In the genomic region with DNA sequence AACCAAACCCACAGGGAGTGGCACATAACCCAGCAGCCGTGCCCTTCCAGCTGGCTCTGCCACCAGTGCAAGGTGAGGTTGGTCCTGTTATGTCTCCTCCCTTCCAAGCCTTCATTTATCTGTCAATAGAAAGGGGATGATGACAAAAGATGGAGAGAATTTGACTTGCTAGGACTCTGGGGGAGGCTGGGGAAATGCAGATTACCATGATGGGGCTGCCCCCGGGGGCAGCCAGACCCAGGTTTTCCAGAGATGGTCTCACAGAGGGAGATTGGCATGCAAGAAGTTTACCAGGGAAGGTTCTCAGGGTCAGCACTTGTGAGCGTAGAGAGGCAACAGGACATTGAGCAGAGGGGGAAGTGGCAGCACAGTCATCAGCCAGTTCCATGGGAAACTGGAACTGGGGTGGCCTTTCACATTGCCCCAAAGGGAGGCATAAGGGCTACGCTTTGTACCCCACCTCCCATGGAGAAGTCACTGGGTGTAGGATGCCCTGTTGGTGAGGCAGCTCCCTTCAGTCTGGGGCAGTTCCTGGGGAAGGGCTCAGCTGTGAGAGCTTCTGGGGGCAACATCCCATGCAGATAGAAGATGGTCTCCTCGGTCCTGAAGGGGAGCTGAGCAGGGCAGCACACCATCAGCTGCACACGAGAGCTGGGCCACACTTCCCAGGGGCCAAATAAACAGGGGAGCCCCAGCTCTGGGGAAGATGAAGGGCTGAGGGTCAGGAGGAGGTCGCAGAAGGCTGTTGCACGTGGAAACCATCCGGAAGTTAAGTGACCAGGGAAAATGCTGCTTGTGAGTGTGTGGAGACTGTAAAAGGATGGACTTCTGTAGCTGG, we compare ENCODE assay signal across 20 cellular contexts.
DNase-seq lines count a peak whose midpoint lies in the region; ATAC-seq and TF ChIP-seq lines count a peak whose summit lies in the region.
"Had no signal": no experiment of that assay in that cellular context is flagged by ENCODE, and none has a peak within 500 bp of the region (broad histone marks: within the 10 kb centered on the region; RNA-seq: fewer than 3 reads in every experiment).

No MANE protein-coding gene starts in this region.

- no peak for TF ChIP-seq POLR2A in esophagus muscularis mucosa (IDR thresholded peaks at IDR 0.05; ENCODE audit: low read depth)

- H3K9me3 ChIP-seq in esophagus muscularis mucosa (no peaks in the 10 kb centered on the region), right cardiac atrium (ENCODE audit: control insufficient read depth, low read length) (no peaks in the 10 kb centered on the region)
- H3K9me3 ChIP-seq: ascending aorta, HAP-1 had no signal

- no peak overlapping the region for H3K4me3 Mint-ChIP-seq in natural killer cell treated with Interleukin-12 subunit alpha and Interleukin-12 subunit beta and Interleukin-15 and Interleukin-18, amount 100 ng/mL, for 72 hours
- no peak overlapping the region for H3K4me3 Mint-ChIP-seq in natural killer cell
- peak overlapping the region; percentile 76 to 81 for H3K4me3 Mint-ChIP-seq in activated T-cell treated with anti-CD3 and anti-CD28 coated beads, Interleukin-2, amount 50 U/mL, for 72 hours
- H3K4me3 Mint-ChIP-seq: IgD-negative memory B cell, naive B cell had no signal

- H3K4me1 ChIP-seq in esophagus muscularis mucosa (no peaks in the 10 kb centered on the region), right cardiac atrium (ENCODE audit: control insufficient read depth, insufficient read depth, low read length) (no peaks in the 10 kb centered on the region)
- H3K4me1 ChIP-seq: ascending aorta had no signal

- H3K27ac ChIP-seq in esophagus muscularis mucosa (replicated peaks in 1 of 4) (no peak overlapping the region), substantia nigra (ENCODE audit: low read depth, low read length, poor library complexity, severe bottlenecking) (no peak overlapping the region), right cardiac atrium (ENCODE audit: low read length) (no peak overlapping the region)
- H3K27ac ChIP-seq: ascending aorta, dorsolateral prefrontal cortex, HL-60 had no signal

- no peak for TF ChIP-seq CTCF in natural killer cell (IDR thresholded peaks at IDR 0.05)
- no peak for TF ChIP-seq CTCF in esophagus muscularis mucosa (IDR thresholded peaks at IDR 0.05)

- WGBS in esophagus muscularis mucosa, result 62% methylated on average over 7 of the region's 9 CpGs
- 70% methylated on average over 9 of the region's 9 CpGs for WGBS in right cardiac atrium

- H3K36me3 Mint-ChIP-seq in natural killer cell treated with Interleukin-12 subunit alpha and Interleukin-12 subunit beta and Interleukin-15 and Interleukin-18, amount 100 ng/mL, for 72 hours, result no peaks in the 10 kb centered on the region
- H3K36me3 Mint-ChIP-seq in natural killer cell, result no peaks in the 10 kb centered on the region
- peaks cover 2% of the 10 kb centered on the region in 2 donors for H3K36me3 Mint-ChIP-seq in activated T-cell treated with anti-CD3 and anti-CD28 coated beads, Interleukin-2, amount 50 U/mL, for 72 hours (ENCODE audit: insufficient read depth in 2 of 2)
- H3K36me3 Mint-ChIP-seq: IgD-negative memory B cell, naive B cell had no signal

- peaks cover 0 to 9% of the 10 kb centered on the region in 2 donors for H3K27me3 Mint-ChIP-seq in natural killer cell treated with Interleukin-12 subunit alpha and Interleukin-12 subunit beta and Interleukin-15 and Interleukin-18, amount 100 ng/mL, for 72 hours
- H3K27me3 Mint-ChIP-seq in natural killer cell (ENCODE audit: low read depth in 2 of 2), result peaks cover 0 to 4% of the 10 kb centered on the region in 2 donors
- no peaks in the 10 kb centered on the region for H3K27me3 Mint-ChIP-seq in activated T-cell treated with anti-CD3 and anti-CD28 coated beads, Interleukin-2, amount 50 U/mL, for 72 hours (ENCODE audit: low read depth)
- H3K27me3 Mint-ChIP-seq: naive B cell had no signal

- H3K4me1 Mint-ChIP-seq in natural killer cell treated with Interleukin-12 subunit alpha and Interleukin-12 subunit beta and Interleukin-15 and Interleukin-18, amount 100 ng/mL, for 72 hours (ENCODE audit: low read depth in 2 of 2), result peaks cover 20% of the 10 kb centered on the region in 2 donors
- peaks cover 10 to 36% of the 10 kb centered on the region in 2 donors for H3K4me1 Mint-ChIP-seq in natural killer cell
- H3K4me1 Mint-ChIP-seq in activated T-cell treated with anti-CD3 and anti-CD28 coated beads, Interleukin-2, amount 50 U/mL, for 72 hours (ENCODE audit: low read depth), result peaks cover 77% of the 10 kb centered on the region

- no peaks in the 10 kb centered on the region for H3K27me3 ChIP-seq in esophagus muscularis mucosa
- H3K27me3 ChIP-seq in right cardiac atrium (ENCODE audit: control insufficient read depth, insufficient read depth), result no peaks in the 10 kb centered on the region
- H3K27me3 ChIP-seq: ascending aorta had no signal

- TF ChIP-seq EP300 in esophagus muscularis mucosa (IDR thresholded peaks at IDR 0.05), result no peak

- intact Hi-C loops in natural killer cell (cut with micrococcal nuclease) (no loop called here), esophagus muscularis mucosa (cut with DNase I) (no loop called here), right cardiac atrium (cut with DNase I) (no loop called here)

- H3K4me3 ChIP-seq in esophagus muscularis mucosa, result no peak overlapping the region
- no peak overlapping the region for H3K4me3 ChIP-seq in right cardiac atrium (ENCODE audit: low read length)
- H3K4me3 ChIP-seq: ascending aorta, dorsolateral prefrontal cortex, HAP-1 had no signal

- no peak for DNase-seq in natural killer cell treated with Interleukin-12 subunit alpha and Interleukin-12 subunit beta and Interleukin-15 and Interleukin-18, amount 100 ng/mL, for 72 hours (ENCODE audit: low spot score)
- no peak for DNase-seq in natural killer cell
- no peak for DNase-seq in activated T-cell treated with anti-CD3 and anti-CD28 coated beads, Interleukin-2, amount 50 U/mL, for 72 hours
- DNase-seq in esophagus muscularis mucosa (ENCODE audit: extremely low spot score), result peak; percentile 75
- no peak for DNase-seq in D341Med (ENCODE audit: low spot score)
- no peak for DNase-seq in substantia nigra (lab: John Stamatoyannopoulos, UW)
- no peak for DNase-seq in right cardiac atrium
- DNase-seq: activated effector memory CD4-positive, alpha-beta T cell treated with anti-CD3 and anti-CD28 coated beads, Interleukin-2, amount 50 U/mL, for 16 hours; DMS79; dorsolateral prefrontal cortex; left colon; naive B cell; NCI-H146; NCI-H2171; NCI-H524 treated with DMSO at 0.1 percent for 48 hours had no signal

- no peak for ATAC-seq in natural killer cell treated with Interleukin-12 subunit alpha and Interleukin-12 subunit beta and Interleukin-15 and Interleukin-18, amount 100 ng/mL, for 72 hours
- ATAC-seq in natural killer cell (no peak), right cardiac atrium (no peak)
- no peak for ATAC-seq in activated T-cell treated with anti-CD3 and anti-CD28 coated beads, Interleukin-2, amount 50 U/mL, for 72 hours (replicated peaks in 1 of 2)
- ATAC-seq: left colon, sciatic nerve had no signal

- no peaks in the 10 kb centered on the region for H3K36me3 ChIP-seq in esophagus muscularis mucosa
- H3K36me3 ChIP-seq: ascending aorta, HAP-1 had no signal

- peak overlapping the region; percentile 7 to 46 for H3K27ac Mint-ChIP-seq in natural killer cell treated with Interleukin-12 subunit alpha and Interleukin-12 subunit beta and Interleukin-15 and Interleukin-18, amount 100 ng/mL, for 72 hours
- H3K27ac Mint-ChIP-seq in natural killer cell, result peak overlapping the region in 1 of 2 donors; percentile 52
- H3K27ac Mint-ChIP-seq in activated T-cell treated with anti-CD3 and anti-CD28 coated beads, Interleukin-2, amount 50 U/mL, for 72 hours, result peak overlapping the region; percentile 69
- H3K27ac Mint-ChIP-seq: naive B cell had no signal

- no peaks in the 10 kb centered on the region for H3K9me3 Mint-ChIP-seq in natural killer cell treated with Interleukin-12 subunit alpha and Interleukin-12 subunit beta and Interleukin-15 and Interleukin-18, amount 100 ng/mL, for 72 hours
- no peaks in the 10 kb centered on the region for H3K9me3 Mint-ChIP-seq in natural killer cell
- peaks cover 2 to 4% of the 10 kb centered on the region in 2 donors for H3K9me3 Mint-ChIP-seq in activated T-cell treated with anti-CD3 and anti-CD28 coated beads, Interleukin-2, amount 50 U/mL, for 72 hours
- H3K9me3 Mint-ChIP-seq: IgD-negative memory B cell, naive B cell had no signal

Comparison
In these comparisons a context has a peak if more than half of its experiments do, and no peak if none do; other contexts are left out.
1. H3K4me3 Mint-ChIP-seq: peak in activated T-cell treated with anti-CD3 and anti-CD28 coated beads, Interleukin-2, amount 50 U/mL, for 72 hours (2 of 2); none in natural killer cell treated with Interleukin-12 subunit alpha and Interleukin-12 subunit beta and Interleukin-15 and Interleukin-18, amount 100 ng/mL, for 72 hours (single experiment) and natural killer cell (single experiment).